8 cellular contexts compared by ENCODE assay signal in the genomic region with DNA sequence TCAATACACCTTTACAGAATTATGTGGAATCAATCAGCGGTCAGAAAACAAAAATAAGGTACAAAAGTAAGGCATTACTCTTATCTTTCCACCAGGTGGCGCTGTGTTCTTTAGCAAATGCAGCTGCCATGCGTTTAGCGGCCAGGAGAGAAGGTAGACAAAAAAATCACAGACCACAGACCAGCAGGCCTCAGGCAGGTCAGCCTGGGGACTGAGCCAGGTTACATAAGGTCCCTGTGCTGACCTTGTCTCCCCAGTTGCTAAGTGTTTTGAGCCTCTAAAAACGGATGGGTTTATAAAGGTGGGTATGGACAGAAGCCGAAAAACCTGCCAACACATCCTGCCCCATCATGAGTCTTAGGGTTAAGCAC. TPM values are rescaled to one million over a fixed set of nuclear protein-coding genes. Genes with fewer than 3 reads are reported as not detected.
DNase-seq lines count a peak whose midpoint lies in the region; ATAC-seq and TF ChIP-seq lines count a peak whose summit lies in the region.

No MANE protein-coding gene starts in this region.

- H3K27ac ChIP-seq in stomach smooth muscle (ENCODE audit: low read length) = no peak overlapping the region

- no peak overlapping the region for H3K4me3 Mint-ChIP-seq in activated CD8-positive, alpha-beta memory T cell treated with anti-CD3 and anti-CD28 coated beads, Interleukin-2, amount 10 ng/mL, durations not matched to agents 7 days and 5 days

- peaks cover 41% of the 10 kb centered on the region for H3K4me1 ChIP-seq in stomach smooth muscle (ENCODE audit: control insufficient read depth, insufficient read depth, low read length)

- no peak for ATAC-seq in activated CD8-positive, alpha-beta memory T cell treated with anti-CD3 and anti-CD28 coated beads, Interleukin-2, amount 10 ng/mL, durations not matched to agents 7 days and 5 days
- ATAC-seq in HG02588 (IDR thresholded peaks at IDR 0.05; ENCODE audit: unreplicated experiment) = no peak

- H3K36me3 Mint-ChIP-seq in activated CD8-positive, alpha-beta memory T cell treated with anti-CD3 and anti-CD28 coated beads, Interleukin-2, amount 10 ng/mL, durations not matched to agents 7 days and 5 days = peaks cover 5% of the 10 kb centered on the region

- DNase-seq in DMS153 (lab: John Stamatoyannopoulos, UW) (peak; percentile 84), HuH-7.5 (ENCODE audit: low spot score) (peak; percentile 69), NOMO-1 treated with dmso at 0.1 percent for 144 hours (lab: John Stamatoyannopoulos, UW; ENCODE audit: unreplicated experiment) (peak; percentile 25), epithelial cell of esophagus (ENCODE audit: low read depth) (peak; percentile 80), mucosa of gallbladder (ENCODE audit: low spot score) (peak; percentile 60)
- peak; percentile 76 for DNase-seq in activated CD8-positive, alpha-beta memory T cell treated with anti-CD3 and anti-CD28 coated beads, Interleukin-2, amount 10 ng/mL, durations not matched to agents 7 days and 5 days

- H3K9me3 ChIP-seq in stomach smooth muscle (ENCODE audit: control insufficient read depth in 2 of 2, low read length in 2 of 2) = no peaks in the 10 kb centered on the region

- no peaks in the 10 kb centered on the region for H3K9me3 Mint-ChIP-seq in activated CD8-positive, alpha-beta memory T cell treated with anti-CD3 and anti-CD28 coated beads, Interleukin-2, amount 10 ng/mL, durations not matched to agents 7 days and 5 days (ENCODE audit: low read depth)

- H3K4me1 Mint-ChIP-seq in activated CD8-positive, alpha-beta memory T cell treated with anti-CD3 and anti-CD28 coated beads, Interleukin-2, amount 10 ng/mL, durations not matched to agents 7 days and 5 days = peaks cover 8% of the 10 kb centered on the region

- no peak overlapping the region for H3K4me3 ChIP-seq in epithelial cell of esophagus (ENCODE audit: low read length)
- peak overlapping the region; percentile 26 to 29 for H3K4me3 ChIP-seq in stomach smooth muscle (ENCODE audit: low read length in 2 of 2)

- peaks cover 0 to 2% of the 10 kb centered on the region in 2 donors for H3K36me3 ChIP-seq in stomach smooth muscle (ENCODE audit: control insufficient read depth in 2 of 2, insufficient read depth in 2 of 2, low read length in 2 of 2)

- CTCF ChIA-PET in activated CD8-positive, alpha-beta memory T cell treated with anti-CD3 and anti-CD28 coated beads, Interleukin-2, amount 10 ng/mL, durations not matched to agents 7 days and 5 days (lab: Charles Lee) = interaction anchor here (0.6 to 19.9 kb wide), 18 partner anchors 9 to 516 kb away, joined by 3 to 715 read pairs (median 4); partner anchors contain the start of genes NPL and RNASEL

- peak overlapping the region in 1 of 2 donors; percentile 51 for H3K9ac ChIP-seq in stomach smooth muscle (ENCODE audit: low read length in 2 of 2)

- H3K27ac Mint-ChIP-seq in activated CD8-positive, alpha-beta memory T cell treated with anti-CD3 and anti-CD28 coated beads, Interleukin-2, amount 10 ng/mL, durations not matched to agents 7 days and 5 days = no peak overlapping the region

- no peaks in the 10 kb centered on the region for H3K27me3 ChIP-seq in stomach smooth muscle (ENCODE audit: control insufficient read depth in 1 of 2, insufficient read depth in 2 of 2, low read length in 2 of 2)

- peak; percentile 76 for TF ChIP-seq CTCF in epithelial cell of esophagus (IDR thresholded peaks at IDR 0.05; ENCODE audit: insufficient read depth, low read depth, low read length, missing control alignments)

- peaks cover 13% of the 10 kb centered on the region for H3K27me3 Mint-ChIP-seq in activated CD8-positive, alpha-beta memory T cell treated with anti-CD3 and anti-CD28 coated beads, Interleukin-2, amount 10 ng/mL, durations not matched to agents 7 days and 5 days

RNA-seq across cellular contexts. Expression of gene RGS16, which starts 2.8 kb away (rescaled TPM):
- 10 to 100 TPM in 1 of 2 experiments, 1 to 10 TPM in 1; 1.8 to 39.9 TPM for total RNA-seq in activated CD8-positive, alpha-beta memory T cell treated with anti-CD3 and anti-CD28 coated beads, Interleukin-2, amount 10 ng/mL, durations not matched to agents 7 days and 5 days
- total RNA-seq in mucosa of gallbladder = 5.8 TPM

RNA-seq across cellular contexts. Expression of gene RNASEL, which starts 12.3 kb away (rescaled TPM):
- total RNA-seq in activated CD8-positive, alpha-beta memory T cell treated with anti-CD3 and anti-CD28 coated beads, Interleukin-2, amount 10 ng/mL, durations not matched to agents 7 days and 5 days = 10 to 100 TPM in 1 of 2 experiments, 1 to 10 TPM in 1; 6.5 to 10.0 TPM
- 16.7 TPM for total RNA-seq in mucosa of gallbladder

Comparison
In these comparisons a context has a peak if more than half of its experiments do, and no peak if none do; other contexts are left out.
1. DNase-seq: peak in every context shown above with its lines; median percentile 84 in DMS153; 80 in epithelial cell of esophagus; 76 in activated CD8-positive, alpha-beta memory T cell treated with anti-CD3 and anti-CD28 coated beads, Interleukin-2, amount 10 ng/mL, durations not matched to agents 7 days and 5 days; 69 in HuH-7.5; 60 in mucosa of gallbladder; 25 in NOMO-1 treated with dmso at 0.1 percent for 144 hours.